Comparison of ENCODE assay signal across 1 cellular context in genomic region chr2:69604026-69604678, GRCh38.
TF ChIP-seq lines count a peak whose summit lies in the region.

No MANE protein-coding gene starts in this region.

TF ChIP-seq in K562, 482 proteins besides CTCF, POLR2A, EP300 and RAD21 (continued from another document):
- no peak for TF ChIP-seq ELK1 (CRISPR knock-in tag; IDR thresholded peaks at IDR 0.05)
- TF ChIP-seq EP400 (IDR thresholded peaks at IDR 0.05) = no peak
- peak; percentile 67 for TF ChIP-seq PKNOX1 (IDR thresholded peaks at IDR 0.05)
- TF ChIP-seq FOXK2 (conservative IDR thresholded peaks at IDR 0.05 in 1 of 2, IDR thresholded peaks at IDR 0.05 in 1 of 2; ENCODE audit: low read depth in 2 of 2) = no peak
- TF ChIP-seq CSDE1 (IDR thresholded peaks at IDR 0.05) = no peak
- TF ChIP-seq ZNF445 (CRISPR knock-in tag; IDR thresholded peaks at IDR 0.05; ENCODE audit: low read depth) = no peak
- no peak for TF ChIP-seq AFF1 (IDR thresholded peaks at IDR 0.05; ENCODE audit: low read depth in 1 of 2, partially characterized antibody in 2 of 2)
- no peak for TF ChIP-seq STAT5B (CRISPR knock-in tag; IDR thresholded peaks at IDR 0.05)
- 0 out of 2 replicates have a peak, but pooled peaks have one; percentile 7 for TF ChIP-seq TAL1 (IDR thresholded peaks at IDR 0.05)
- TF ChIP-seq MCM7 (IDR thresholded peaks at IDR 0.05) = no peak
- no peak for TF ChIP-seq FOXM1 (IDR thresholded peaks at IDR 0.05; ENCODE audit: low read depth)
- TF ChIP-seq FOXM1 (CRISPR knock-in tag; IDR thresholded peaks at IDR 0.05; ENCODE audit: low read depth) = no peak
- TF ChIP-seq CUX1 (CRISPR knock-in tag; IDR thresholded peaks at IDR 0.05) = no peak
- no peak for TF ChIP-seq PYGO2 (tag; IDR thresholded peaks at IDR 0.05)
- no peak for TF ChIP-seq ZNF507 (tag; conservative IDR thresholded peaks at IDR 0.05)
- no peak for TF ChIP-seq CCNT2 (IDR thresholded peaks at IDR 0.05; ENCODE audit: borderline replicate concordance, extremely low read depth, insufficient read length, low read depth, low read length)
- TF ChIP-seq MLLT1 (IDR thresholded peaks at IDR 0.05) = no peak
- TF ChIP-seq HDAC6 (IDR thresholded peaks at IDR 0.05; ENCODE audit: low read depth, low read length) = no peak
- no peak for TF ChIP-seq CHD1 (IDR thresholded peaks at IDR 0.05; ENCODE audit: low read length)
- no peak for TF ChIP-seq ATF1 (CRISPR knock-in tag; IDR thresholded peaks at IDR 0.05)
- peak; percentile 84 for TF ChIP-seq ATF1 (tag; IDR thresholded peaks at IDR 0.05)
- no peak for TF ChIP-seq PCBP1 (IDR thresholded peaks at IDR 0.05; ENCODE audit: low read depth, low read length, poor library complexity, severe bottlenecking)
- no peak for TF ChIP-seq ZNF668 (CRISPR knock-in tag; IDR thresholded peaks at IDR 0.05)
- TF ChIP-seq FOXO4 (CRISPR knock-in tag; IDR thresholded peaks at IDR 0.05) = no peak
- no peak for TF ChIP-seq ELK3 (CRISPR knock-in tag; IDR thresholded peaks at IDR 0.05)
- no peak for TF ChIP-seq ZNF143 (CRISPR knock-in tag; IDR thresholded peaks at IDR 0.05)
TF ChIP-seq in K562: peak in this region for 17.
